ENCODE assay signal across 8 cellular contexts in the genomic region with DNA sequence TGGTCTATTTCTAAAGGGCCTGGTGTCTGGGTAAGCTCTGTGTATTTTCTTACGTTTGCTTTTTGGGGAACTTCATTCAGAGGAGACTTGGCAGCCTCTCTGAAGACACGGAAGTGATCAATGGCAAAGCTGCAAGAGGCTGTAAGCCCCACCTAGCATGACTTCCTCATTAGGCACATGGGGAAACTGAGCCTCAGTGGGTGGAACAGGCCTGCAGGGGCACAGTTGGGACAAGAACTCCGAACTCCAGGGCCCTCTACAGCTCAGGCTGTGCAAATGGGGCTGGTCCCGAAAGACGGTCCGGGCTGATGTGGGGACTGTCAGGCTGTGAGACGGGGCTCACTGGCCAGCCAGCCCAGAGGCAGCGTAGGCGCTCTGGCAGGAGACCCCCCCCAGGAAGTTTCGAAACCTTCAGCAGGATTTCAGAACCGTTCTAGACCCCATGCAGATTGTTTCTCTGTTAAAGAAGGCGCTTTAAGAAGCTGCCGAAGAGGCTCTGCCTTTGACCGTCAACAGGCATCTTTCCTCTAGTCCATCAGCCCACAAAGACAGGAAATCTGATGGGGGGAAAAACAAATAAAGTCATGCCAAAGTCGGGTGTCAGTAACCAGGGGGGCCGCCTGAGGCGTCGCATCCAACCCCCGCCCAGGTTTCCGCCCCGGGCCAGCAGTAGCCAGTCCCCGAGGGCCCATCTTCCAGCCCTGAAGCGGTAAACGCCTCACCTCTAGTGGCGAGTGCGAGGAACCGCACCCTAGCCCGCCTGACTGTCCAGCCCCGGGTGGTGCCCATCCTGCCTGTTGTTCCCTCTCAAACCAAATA.
A peak's percentile ranks its signal among the peaks of the same experiment; 100 is the strongest.
DNase-seq lines count a peak whose midpoint lies in the region; ATAC-seq and TF ChIP-seq lines count a peak whose summit lies in the region.

No MANE protein-coding gene starts in this region.

- CTCF ChIA-PET in SK-N-SH (lab: Yijun Ruan, JAX): interaction anchor here (1.2 kb wide), 1 partner anchor 9 kb away, joined by 5 read pairs; no protein-coding TSS in a partner anchor

- DNase-seq in ELR (ENCODE audit: low read depth): peak; percentile 79
- DNase-seq in SK-N-SH: peak; percentile 37
- DNase-seq in activated naive CD8-positive, alpha-beta T cell treated with anti-CD3 and anti-CD28 coated beads, Interleukin-2, amount 10 ng/mL, durations not matched to agents 7 days and 5 days: peak; percentile 72
- DNase-seq in hepatocyte (ENCODE audit: low spot score): peak; percentile 78
- peak; percentile 90 for DNase-seq in spleen
- no peak for DNase-seq in NCI-H526 treated with DMSO at 0.1 percent for 48 hours (lab: John Stamatoyannopoulos, UW)

- H3K4me3 Mint-ChIP-seq in activated naive CD8-positive, alpha-beta T cell treated with anti-CD3 and anti-CD28 coated beads, Interleukin-2, amount 10 ng/mL, durations not matched to agents 7 days and 5 days: peak overlapping the region; percentile 67

- no peak for TF ChIP-seq RAD21 in SK-N-SH (IDR thresholded peaks at IDR 0.05; ENCODE audit: low read length)

- H3K79me2 ChIP-seq in SK-N-SH (ENCODE audit: insufficient read depth) (no peaks in the 10 kb centered on the region), hepatocyte (no peaks in the 10 kb centered on the region)

- H3K36me3 ChIP-seq in SK-N-SH (replicated peaks in 1 of 2; ENCODE audit: control insufficient read depth in 1 of 2, insufficient read depth in 2 of 2, low read length in 1 of 2): no peaks in the 10 kb centered on the region
- H3K36me3 ChIP-seq in hepatocyte (replicated peaks; ENCODE audit: insufficient read depth, low read depth): no peaks in the 10 kb centered on the region
- H3K36me3 ChIP-seq in spleen: no peaks in the 10 kb centered on the region

- no peaks in the 10 kb centered on the region for H3K36me3 Mint-ChIP-seq in activated naive CD8-positive, alpha-beta T cell treated with anti-CD3 and anti-CD28 coated beads, Interleukin-2, amount 10 ng/mL, durations not matched to agents 7 days and 5 days

- no peak overlapping the region for H3K27ac ChIP-seq in SK-N-SH (ENCODE audit: low read depth in 2 of 2, low read length in 1 of 2)
- H3K27ac ChIP-seq in hepatocyte: no peak overlapping the region
- peak overlapping the region in 6 of 8 donors; percentile 34 to 69 (median 50) for H3K27ac ChIP-seq in spleen

- H3K27me3 Mint-ChIP-seq in activated naive CD8-positive, alpha-beta T cell treated with anti-CD3 and anti-CD28 coated beads, Interleukin-2, amount 10 ng/mL, durations not matched to agents 7 days and 5 days: peaks cover 3% of the 10 kb centered on the region

- peak overlapping the region; percentile 14 for H3K27ac Mint-ChIP-seq in activated naive CD8-positive, alpha-beta T cell treated with anti-CD3 and anti-CD28 coated beads, Interleukin-2, amount 10 ng/mL, durations not matched to agents 7 days and 5 days

- no peak for TF ChIP-seq EP300 in SK-N-SH (IDR thresholded peaks at IDR 0.05; ENCODE audit: borderline replicate concordance in 1 of 2, low read depth in 1 of 2, low read length in 1 of 2)

- TF ChIP-seq CTCF in SK-N-SH (IDR thresholded peaks at IDR 0.05) (peak; percentile 36; the same call in 1 of the 2 replicates), hepatocyte (IDR thresholded peaks at IDR 0.05; ENCODE audit: poor library complexity) (peak; percentile 46), spleen (IDR thresholded peaks at IDR 0.05 in 8 of 11, conservative IDR thresholded peaks at IDR 0.05 in 3 of 11) (peak; percentile 53 to 89 (median 85))

- H3K9me2 ChIP-seq in SK-N-SH (no peaks in the 10 kb centered on the region), hepatocyte (replicated peaks; ENCODE audit: insufficient read depth) (no peaks in the 10 kb centered on the region)

- no peaks in the 10 kb centered on the region for H3K4me1 ChIP-seq in SK-N-SH (ENCODE audit: control insufficient read depth in 1 of 2, insufficient read depth in 2 of 2, low read depth in 1 of 2, low read length in 1 of 2)
- H3K4me1 ChIP-seq in hepatocyte (ENCODE audit: insufficient read depth): no peaks in the 10 kb centered on the region
- H3K4me1 ChIP-seq in spleen: peaks cover 0 to 26% (median 12%) of the 10 kb centered on the region in 6 donors

- H3K4me3 ChIP-seq in SK-N-SH (ENCODE audit: low read depth in 2 of 2, low read length in 1 of 2): no peak overlapping the region
- no peak overlapping the region for H3K4me3 ChIP-seq in hepatocyte
- H3K4me3 ChIP-seq in spleen: peak overlapping the region in 6 of 8 donors; percentile 17 to 55 (median 24)

- no peak overlapping the region for H3K9ac ChIP-seq in SK-N-SH

- peaks cover 26% of the 10 kb centered on the region for H3K4me1 Mint-ChIP-seq in activated naive CD8-positive, alpha-beta T cell treated with anti-CD3 and anti-CD28 coated beads, Interleukin-2, amount 10 ng/mL, durations not matched to agents 7 days and 5 days

- ATAC-seq in HG02571 (IDR thresholded peaks at IDR 0.05; ENCODE audit: unreplicated experiment) (peak; percentile 56), HG03460 (IDR thresholded peaks at IDR 0.05; ENCODE audit: unreplicated experiment) (no peak)
- peak; percentile 70 for ATAC-seq in activated naive CD8-positive, alpha-beta T cell treated with anti-CD3 and anti-CD28 coated beads, Interleukin-2, amount 10 ng/mL, durations not matched to agents 7 days and 5 days (ENCODE audit: low read depth)

- intact Hi-C loops in spleen (cut with DNase I; ENCODE audit: low total_unique reads): no loop called here

- H3F3A ChIP-seq in SK-N-SH (replicated peaks; ENCODE audit: insufficient read depth): peaks cover 4% of the 10 kb centered on the region

- H3K4me2 ChIP-seq in SK-N-SH (no peak overlapping the region), hepatocyte (peak overlapping the region; percentile 69)

- H2AFZ ChIP-seq in SK-N-SH (ENCODE audit: low read depth) (no peak overlapping the region), hepatocyte (peak overlapping the region; percentile 42)

- POLR2A ChIA-PET in SK-N-SH (lab: Yijun Ruan, JAX): no interaction called here
- POLR2A ChIA-PET in activated naive CD8-positive, alpha-beta T cell treated with anti-CD3 and anti-CD28 coated beads, Interleukin-2, amount 10 ng/mL, durations not matched to agents 7 days and 5 days (lab: Charles Lee): interaction anchor here (1.0 kb wide), 1 partner anchor 238 kb away, joined by 3 read pairs; no protein-coding TSS in a partner anchor

- H3K27me3 ChIP-seq in SK-N-SH (ENCODE audit: insufficient read depth): peaks cover 9% of the 10 kb centered on the region; the same call in 1 of the 2 replicates
- no peaks in the 10 kb centered on the region for H3K27me3 ChIP-seq in hepatocyte
- H3K27me3 ChIP-seq in spleen (replicated peaks in 1 of 7): peaks cover 0 to 9% (median 0%) of the 10 kb centered on the region in 7 donors

- WGBS in SK-N-SH (ENCODE audit: low lambda C conversion rate): 62% methylated on average over 21 of the region's 29 CpGs
- 31% methylated on average over 27 of the region's 29 CpGs for WGBS in hepatocyte (ENCODE audit: low lambda C conversion rate, missing lambda C conversion rate)
- WGBS in spleen, 5 donors: 8 to 18% (median 12%) methylated on average over 23 to 29 of the region's 29 CpGs

- H3K9me3 ChIP-seq in SK-N-SH: no peaks in the 10 kb centered on the region
- H3K9me3 ChIP-seq in hepatocyte (ENCODE audit: low read depth): no peaks in the 10 kb centered on the region
- no peaks in the 10 kb centered on the region for H3K9me3 ChIP-seq in spleen

- H3K9me3 Mint-ChIP-seq in activated naive CD8-positive, alpha-beta T cell treated with anti-CD3 and anti-CD28 coated beads, Interleukin-2, amount 10 ng/mL, durations not matched to agents 7 days and 5 days: no peaks in the 10 kb centered on the region

- TF ChIP-seq POLR2A in spleen (IDR thresholded peaks at IDR 0.05): no peak

- H4K20me1 ChIP-seq in SK-N-SH (ENCODE audit: insufficient read depth): no peaks in the 10 kb centered on the region
- H4K20me1 ChIP-seq in hepatocyte (ENCODE audit: insufficient read depth, poor library complexity, severe bottlenecking): no peaks in the 10 kb centered on the region

TF ChIP-seq in SK-N-SH, 30 proteins besides CTCF, POLR2A, EP300 and RAD21:
- TF ChIP-seq, protein P1, sequence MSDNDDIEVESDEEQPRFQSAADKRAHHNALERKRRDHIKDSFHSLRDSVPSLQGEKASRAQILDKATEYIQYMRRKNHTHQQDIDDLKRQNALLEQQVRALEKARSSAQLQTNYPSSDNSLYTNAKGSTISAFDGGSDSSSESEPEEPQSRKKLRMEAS (IDR thresholded peaks at IDR 0.05; ENCODE audit: low read depth): no peak
- TF ChIP-seq GABPA (IDR thresholded peaks at IDR 0.05; ENCODE audit: low read depth) (no peak), GATA2 (CRISPR knock-in tag; IDR thresholded peaks at IDR 0.05) (no peak), TAF1 (IDR thresholded peaks at IDR 0.05; ENCODE audit: borderline replicate concordance, low read depth, low read length) (no peak)

Comparison
In these comparisons a context has a peak if more than half of its experiments do, and no peak if none do; other contexts are left out.
1. H3K27ac ChIP-seq: peak in spleen (6 of 8); none in SK-N-SH (0 of 2) and hepatocyte (single experiment).
2. H3K4me3 ChIP-seq: peak in spleen (6 of 8); none in SK-N-SH (0 of 2) and hepatocyte (single experiment).
3. Peak in every context shown above with its lines, with median percentiles within 50 percentile points of each other: CTCF ChIP-seq.